In genomic region chr7:422886-423225, GRCh38 we compare ENCODE assay signal across 22 cellular contexts.
"Had no signal": no experiment of that assay in that cellular context is flagged by ENCODE, and none has a peak within 500 bp of the region (broad histone marks: within the 10 kb centered on the region; RNA-seq: fewer than 3 reads in every experiment).

No MANE protein-coding gene starts in this region.

- DNase-seq: left colon; mesendoderm; naive thymus-derived CD4-positive, alpha-beta T cell; nucleus accumbens; stimulated activated CD4-positive, alpha-beta T cell treated with anti-CD3 and anti-CD28 coated beads, Interleukin-4, amount 100 ng/mL, for 24 hours; stimulated activated naive CD4-positive, alpha-beta T cell; tibial artery; trophoblast cell had no signal

- H3K79me2 ChIP-seq: parathyroid adenoma had no signal

- H2AFZ ChIP-seq: parathyroid adenoma had no signal

- H3K36me3 ChIP-seq: heart left ventricle, left lung, suprapubic skin, thoracic aorta, tibial artery, upper lobe of right lung had no signal

- H3K4me3 ChIP-seq: heart left ventricle, left lung, lung, psoas muscle, skin epidermis, suprapubic skin, thoracic aorta, tibial artery, upper lobe of right lung had no signal

- H3K27me3 ChIP-seq: tibial artery, upper lobe of right lung had no signal

- H3K9me3 ChIP-seq: suprapubic skin had no signal

- ATAC-seq: heart left ventricle; left colon; left lung; natural killer cell treated with Interleukin-12 subunit alpha and Interleukin-12 subunit beta and Interleukin-15 and Interleukin-18, amount 100 ng/mL, for 72 hours; psoas muscle; sciatic nerve; stimulated activated effector memory CD8-positive, alpha-beta T cell treated with anti-CD3 and anti-CD28 coated beads, Interleukin-12 subunit alpha, Interleukin-12 subunit beta, amount 100 ng/mL, for 72 hours; upper lobe of right lung had no signal

- H3K4me1 ChIP-seq: left lung, parathyroid adenoma, psoas muscle, upper lobe of right lung had no signal

- H3K27ac ChIP-seq: heart left ventricle, left lung, parathyroid adenoma, psoas muscle, skin epidermis, suprapubic skin, thoracic aorta, tibial artery, upper lobe of right lung had no signal

- H3K9ac ChIP-seq: parathyroid adenoma had no signal

- FAIRE-seq: keratinocyte, urothelium cell line had no signal
